In genomic region chrX:11481035-11481434, GRCh38 we compare ENCODE assay signal across 16 cellular contexts.
"Had no signal": no experiment of that assay in that cellular context is flagged by ENCODE, and none has a peak within 500 bp of the region (broad histone marks: within the 10 kb centered on the region; RNA-seq: fewer than 3 reads in every experiment).

No MANE protein-coding gene starts in this region.

- H3K27me3 ChIP-seq: gastrocnemius medialis, sigmoid colon had no signal

- H3K4me1 ChIP-seq: pancreas had no signal

- H3K27ac ChIP-seq: gastrocnemius medialis, pancreas, thoracic aorta had no signal

- H3K36me3 ChIP-seq: gastrocnemius medialis, heart left ventricle, pancreas, sigmoid colon, thoracic aorta had no signal

- DNase-seq: activated CD4-positive, alpha-beta memory T cell treated with anti-CD3 and anti-CD28 coated beads, Interleukin-2, amount 10 ng/mL, durations not matched to agents 7 days and 5 days; activated CD4-positive, alpha-beta T cell treated with anti-CD3 and anti-CD28 coated beads for 36 hours; activated effector memory CD4-positive, alpha-beta T cell treated with Interleukin-2 at 50 U/mL for 16 hours; activated T-cell treated with anti-CD3 and anti-CD28 coated beads, Interleukin-2, amount 50 U/mL, for 4 hours; gastrocnemius medialis; heart left ventricle; left cardiac atrium; midbrain; pancreas; sigmoid colon; stimulated activated CD4-positive, alpha-beta T cell treated with anti-CD3 and anti-CD28 coated beads, Interleukin-12 subunit alpha, Interleukin-12 subunit beta, amount 100 ng/mL, for 4 hours had no signal

- ATAC-seq: activated CD4-positive, alpha-beta T cell treated with anti-CD3 and anti-CD28 coated beads for 36 hours; activated naive CD4-positive, alpha-beta T cell treated with anti-CD3 and anti-CD28 coated beads, Interleukin-2, amount 50 U/mL, for 72 hours; activated T-cell treated with anti-CD3 and anti-CD28 coated beads, Interleukin-2, amount 50 U/mL, for 4 hours; esophagus mucosa; gastrocnemius medialis; left cardiac atrium; stimulated activated effector memory CD8-positive, alpha-beta T cell treated with anti-CD3 and anti-CD28 coated beads, Interleukin-12 subunit alpha, Interleukin-12 subunit beta, amount 100 ng/mL, for 72 hours had no signal

- H3K4me3 ChIP-seq: gastrocnemius medialis, heart left ventricle, lung, pancreas, sigmoid colon, thoracic aorta had no signal

- H3K9me3 ChIP-seq: gastrocnemius medialis, heart left ventricle, pancreas, sigmoid colon, thoracic aorta had no signal
